15 cellular contexts compared by ENCODE assay signal in genomic region chr1:27967884-27968466, GRCh38. TPM values are rescaled to one million over a fixed set of nuclear protein-coding genes. Genes with fewer than 3 reads are reported as not detected.
DNase-seq lines count a peak whose midpoint lies in the region; ATAC-seq and TF ChIP-seq lines count a peak whose summit lies in the region.
"Had no signal": no experiment of that assay in that cellular context is flagged by ENCODE, and none has a peak within 500 bp of the region (broad histone marks: within the 10 kb centered on the region; RNA-seq: fewer than 3 reads in every experiment).

No MANE protein-coding gene starts in this region.

- H3K4me3 Mint-ChIP-seq in naive thymus-derived CD4-positive, alpha-beta T cell: no peak overlapping the region

- POLR2A ChIA-PET in naive thymus-derived CD4-positive, alpha-beta T cell (lab: Charles Lee): interaction anchor here (1.2 to 1.3 kb wide), 2 partner anchors 8 to 9 kb away, joined by 3 to 4 read pairs; no protein-coding TSS in a partner anchor

- CTCF ChIA-PET in naive thymus-derived CD4-positive, alpha-beta T cell (lab: Charles Lee): no interaction called here

- H3K4me3 ChIP-seq in adipocyte (ENCODE audit: low read length) (no peak overlapping the region), suprapubic skin (no peak overlapping the region)
- no peak overlapping the region for H3K4me3 ChIP-seq in naive thymus-derived CD4-positive, alpha-beta T cell (ENCODE audit: low read length)
- H3K4me3 ChIP-seq: colonic mucosa had no signal

- TF ChIP-seq EP300 in suprapubic skin (IDR thresholded peaks at IDR 0.05): no peak

- H3K9me3 ChIP-seq in adipocyte (ENCODE audit: control insufficient read depth, low read length) (no peaks in the 10 kb centered on the region), suprapubic skin (no peaks in the 10 kb centered on the region)
- H3K9me3 ChIP-seq in naive thymus-derived CD4-positive, alpha-beta T cell (ENCODE audit: control insufficient read depth in 2 of 3, low read length in 3 of 3): no peaks in the 10 kb centered on the region
- H3K9me3 ChIP-seq: colonic mucosa had no signal

- peak overlapping the region; percentile 65 to 81 for H3K27ac Mint-ChIP-seq in activated naive CD4-positive, alpha-beta T cell treated with anti-CD3 and anti-CD28 coated beads, Interleukin-2, amount 50 U/mL, for 72 hours
- peak overlapping the region; percentile 9 to 75 (median 46) for H3K27ac Mint-ChIP-seq in naive thymus-derived CD4-positive, alpha-beta T cell

- H3K36me3 ChIP-seq in adipocyte (ENCODE audit: control insufficient read depth, insufficient read depth, low read length, severe bottlenecking) (peaks cover 15% of the 10 kb centered on the region), suprapubic skin (peaks cover 47% of the 10 kb centered on the region)
- peaks cover 0 to 62% (median 0%) of the 10 kb centered on the region in 3 experiments for H3K36me3 ChIP-seq in naive thymus-derived CD4-positive, alpha-beta T cell (ENCODE audit: control insufficient read depth in 2 of 3, insufficient read depth in 3 of 3, low read length in 3 of 3)

- TF ChIP-seq CTCF in suprapubic skin (IDR thresholded peaks at IDR 0.05): no peak

- intact Hi-C loops in naive thymus-derived CD4-positive, alpha-beta T cell (cut with micrococcal nuclease): no loop called here

- H3K27me3 Mint-ChIP-seq in naive thymus-derived CD4-positive, alpha-beta T cell: no peaks in the 10 kb centered on the region

- H3K4me1 ChIP-seq in adipocyte (ENCODE audit: control insufficient read depth, insufficient read depth, low read length) (peaks cover 47% of the 10 kb centered on the region), suprapubic skin (peaks cover 37% of the 10 kb centered on the region)
- peaks cover 0 to 5% of the 10 kb centered on the region in 2 donors for H3K4me1 ChIP-seq in naive thymus-derived CD4-positive, alpha-beta T cell (ENCODE audit: control insufficient read depth in 2 of 2, insufficient read depth in 2 of 2, low read length in 2 of 2)
- H3K4me1 ChIP-seq: colonic mucosa, parathyroid adenoma had no signal

- ATAC-seq in activated naive CD4-positive, alpha-beta T cell treated with anti-CD3 and anti-CD28 coated beads, Interleukin-2, amount 50 U/mL, for 72 hours: peak in 1 of 2 donors; percentile 37
- no peak for ATAC-seq in naive thymus-derived CD4-positive, alpha-beta T cell

- no peak for TF ChIP-seq POLR2A in suprapubic skin (IDR thresholded peaks at IDR 0.05)

- H3K9ac ChIP-seq in adipocyte (ENCODE audit: low read length): peak overlapping the region; percentile 27
- H3K9ac ChIP-seq: parathyroid adenoma had no signal

- H3K36me3 Mint-ChIP-seq in activated naive CD4-positive, alpha-beta T cell treated with anti-CD3 and anti-CD28 coated beads, Interleukin-2, amount 50 U/mL, for 72 hours: no peaks in the 10 kb centered on the region
- peaks cover 0 to 15% (median 5%) of the 10 kb centered on the region in 5 donors for H3K36me3 Mint-ChIP-seq in naive thymus-derived CD4-positive, alpha-beta T cell

- H3K27ac ChIP-seq in naive thymus-derived CD4-positive, alpha-beta T cell (ENCODE audit: low read depth, low read length): no peak overlapping the region
- H3K27ac ChIP-seq in suprapubic skin: peak overlapping the region; percentile 56
- H3K27ac ChIP-seq: colonic mucosa, parathyroid adenoma had no signal

- WGBS in suprapubic skin: 86% methylated on average over 4 of the region's 4 CpGs

- peaks cover 14 to 40% (median 23%) of the 10 kb centered on the region in 7 donors for H3K4me1 Mint-ChIP-seq in naive thymus-derived CD4-positive, alpha-beta T cell

- no peaks in the 10 kb centered on the region for H3K9me3 Mint-ChIP-seq in activated naive CD4-positive, alpha-beta T cell treated with anti-CD3 and anti-CD28 coated beads, Interleukin-2, amount 50 U/mL, for 72 hours
- no peaks in the 10 kb centered on the region for H3K9me3 Mint-ChIP-seq in naive thymus-derived CD4-positive, alpha-beta T cell

- H3K27me3 ChIP-seq in adipocyte (replicated peaks; ENCODE audit: control insufficient read depth, insufficient read depth, low read length) (no peaks in the 10 kb centered on the region), suprapubic skin (no peaks in the 10 kb centered on the region)
- H3K27me3 ChIP-seq in naive thymus-derived CD4-positive, alpha-beta T cell (ENCODE audit: control insufficient read depth in 2 of 2, insufficient read depth in 2 of 2, low read length in 2 of 2): no peaks in the 10 kb centered on the region
- H3K27me3 ChIP-seq: colonic mucosa had no signal

- DNase-seq in activated naive CD4-positive, alpha-beta T cell treated with anti-CD3 and anti-CD28 coated beads, Interleukin-2, amount 50 U/mL, for 72 hours (ENCODE audit: low spot score in 2 of 2): peak in 1 of 2 donors; percentile 23
- DNase-seq in activated naive CD4-positive, alpha-beta T cell treated with anti-CD3 and anti-CD28 coated beads, Interleukin-2, amount 50 U/mL, for 16 hours: no peak
- DNase-seq in adipocyte (ENCODE audit: low read depth) (no peak), suprapubic skin (ENCODE audit: low spot score in 2 of 2) (no peak), NCI-H524 treated with DMSO at 0.1 percent for 48 hours (lab: John Stamatoyannopoulos, UW) (no peak), amygdala (lab: John Stamatoyannopoulos, UW) (no peak), NCI-H2227 treated with DMSO at 0.1 percent for 48 hours (lab: John Stamatoyannopoulos, UW) (no peak)
- no peak for DNase-seq in naive thymus-derived CD4-positive, alpha-beta T cell
- DNase-seq: activated naive CD4-positive, alpha-beta T cell; AML-193; DND-41; KG1; NCI-H510A treated with DMSO at 0.1 percent for 48 hours had no signal

RNA-seq across cellular contexts. Expression of gene XKR8, which starts 8.2 kb away (rescaled TPM):
- 1 to 10 TPM; 4.6 to 4.7 TPM for total RNA-seq in activated naive CD4-positive, alpha-beta T cell treated with anti-CD3 and anti-CD28 coated beads, Interleukin-2, amount 50 U/mL, for 72 hours
- 10 to 100 TPM in 3 of 5 experiments, 1 to 10 TPM in 2; 8.4 to 15.8 (median 10.7) TPM for total RNA-seq in naive thymus-derived CD4-positive, alpha-beta T cell
- polyA plus RNA-seq in naive thymus-derived CD4-positive, alpha-beta T cell: 10 to 100 TPM; 10.4 to 22.1 TPM
- 1 to 10 TPM; 6.1 to 7.7 (median 6.3) TPM for total RNA-seq in suprapubic skin

RNA-seq across cellular contexts. Expression of gene SMPDL3B, which starts 33.2 kb away (rescaled TPM):
- 1 to 10 TPM in 1 of 2 donors, under 1 TPM in 1; 0.43 to 1.3 TPM for total RNA-seq in activated naive CD4-positive, alpha-beta T cell treated with anti-CD3 and anti-CD28 coated beads, Interleukin-2, amount 50 U/mL, for 72 hours
- under 1 TPM in 3 of 5 experiments, not detected in 2; 0.19 to 0.47 (median 0.41) TPM for total RNA-seq in naive thymus-derived CD4-positive, alpha-beta T cell
- not detected for polyA plus RNA-seq in naive thymus-derived CD4-positive, alpha-beta T cell
- total RNA-seq in suprapubic skin: 1 to 10 TPM in 3 of 4 donors, under 1 TPM in 1; 0.48 to 3.2 (median 1.7) TPM

RNA-seq across cellular contexts. Expression of gene RPA2, which starts 53.6 kb away (rescaled TPM):
- total RNA-seq in activated naive CD4-positive, alpha-beta T cell treated with anti-CD3 and anti-CD28 coated beads, Interleukin-2, amount 50 U/mL, for 72 hours: 10 to 100 TPM; 69.4 to 88.2 TPM
- total RNA-seq in naive thymus-derived CD4-positive, alpha-beta T cell: 10 to 100 TPM; 20.6 to 72.4 (median 58.6) TPM
- polyA plus RNA-seq in naive thymus-derived CD4-positive, alpha-beta T cell: 100 to 1,000 TPM; 224 to 235 TPM
- total RNA-seq in suprapubic skin: 10 to 100 TPM; 18.9 to 42.1 (median 22.2) TPM
